In genomic region chr2:74441111-74441689, GRCh38 we compare ENCODE assay signal across 6 cellular contexts. TPM values are rescaled to one million over a fixed set of nuclear protein-coding genes. Genes with fewer than 3 reads are reported as not detected.
DNase-seq lines count a peak whose midpoint lies in the region; ATAC-seq, FAIRE-seq and TF ChIP-seq lines count a peak whose summit lies in the region.

No MANE protein-coding gene starts in this region.

- H3K4me3 Mint-ChIP-seq in natural killer cell: peak overlapping the region; percentile 88

- H4K20me1 ChIP-seq in GM23248 (ENCODE audit: insufficient read depth) (no peaks in the 10 kb centered on the region), K562 (replicated peaks; ENCODE audit: control insufficient read depth, insufficient read depth, low read length) (no peaks in the 10 kb centered on the region)

- H3K4me1 ChIP-seq in GM23248 (ENCODE audit: insufficient read depth): peaks cover 4% of the 10 kb centered on the region; the same call in 1 of the 2 replicates
- peaks cover 22 to 42% of the 10 kb centered on the region in 2 experiments; a peak in 4 of 5 replicates for H3K4me1 ChIP-seq in K562 (replicated peaks in 1 of 2; ENCODE audit: control insufficient read depth in 2 of 2, insufficient read depth in 2 of 2, low read length in 2 of 2)

- H3K9me1 ChIP-seq in K562 (ENCODE audit: control insufficient read depth, insufficient read depth, low read length): no peaks in the 10 kb centered on the region

- DNase-seq in GM23248 (no peak), K562 (ENCODE audit: extremely low read depth in 1 of 4, low spot score in 3 of 4) (no peak), natural killer cell (no peak)
- DNase-seq in activated effector memory CD4-positive, alpha-beta T cell treated with anti-CD3 and anti-CD28 coated beads, Interleukin-2, amount 50 U/mL, for 16 hours: no peak

- no peaks in the 10 kb centered on the region for H3K27me3 ChIP-seq in GM23248 (replicated peaks; ENCODE audit: insufficient read depth)
- H3K27me3 ChIP-seq in K562 (ENCODE audit: control insufficient read depth in 2 of 2, insufficient read depth in 2 of 2, low read length in 2 of 2): no peaks in the 10 kb centered on the region

- H3K79me2 ChIP-seq in GM23248 (ENCODE audit: insufficient read depth) (peaks cover 32% of the 10 kb centered on the region), K562 (ENCODE audit: control insufficient read depth, insufficient read depth, low read length) (no peaks in the 10 kb centered on the region)

- H3K9me2 ChIP-seq in GM23248 (ENCODE audit: insufficient read depth): no peaks in the 10 kb centered on the region

- TF ChIP-seq CTCF in K562 (IDR thresholded peaks at IDR 0.05 in 2 of 3, conservative IDR thresholded peaks at IDR 0.05 in 1 of 3; ENCODE audit: insufficient read depth in 2 of 3, low read depth in 1 of 3, low read length in 3 of 3) (no peak), natural killer cell (IDR thresholded peaks at IDR 0.05) (no peak)

- peaks cover 27 to 38% of the 10 kb centered on the region in 2 donors for H3K4me1 Mint-ChIP-seq in natural killer cell

- H3K36me3 ChIP-seq in GM23248 (ENCODE audit: low read depth): no peaks in the 10 kb centered on the region
- no peaks in the 10 kb centered on the region for H3K36me3 ChIP-seq in K562 (ENCODE audit: control insufficient read depth, insufficient read depth, low read length)

- peaks cover 0 to 14% of the 10 kb centered on the region in 2 donors for H3K27me3 Mint-ChIP-seq in natural killer cell (ENCODE audit: low read depth in 2 of 2)

- H3K27ac Mint-ChIP-seq in natural killer cell: peak overlapping the region; percentile 27 to 28

- CTCF ChIA-PET in K562 (lab: Yijun Ruan, JAX; ENCODE audit: low intra/inter-chr PET ratio): no interaction called here

- peak overlapping the region; percentile 86 for H2AFZ ChIP-seq in GM23248
- peak overlapping the region; percentile 98 for H2AFZ ChIP-seq in K562 (ENCODE audit: low read depth, low read length)

- H3K9me3 Mint-ChIP-seq in natural killer cell: no peaks in the 10 kb centered on the region

- H3K4me2 ChIP-seq in GM23248 (ENCODE audit: unreplicated experiment) (peak overlapping the region; percentile 93), K562 (ENCODE audit: insufficient read depth, low read length) (peak overlapping the region; percentile 87; the same call in 1 of the 2 replicates)

- 18 to 22% methylated on average over 35 of the region's 35 CpGs for WGBS in GM23248 (ENCODE audit: low coverage in 1 of 2, low lambda C conversion rate in 2 of 2, missing lambda C conversion rate in 2 of 2), 2 experiments
- WGBS in K562 (ENCODE audit: insufficient coverage, low coverage, missing lambda C conversion rate): 95% methylated on average over 17 of the region's 35 CpGs

- H3K4me3 ChIP-seq in GM23248: peak overlapping the region; percentile 79; the same call in 1 of the 2 replicates
- H3K4me3 ChIP-seq in K562: no peak overlapping the region

- H3K27ac ChIP-seq in GM23248 (no peak overlapping the region), K562 (ENCODE audit: extremely low read depth, low read depth, low read length) (peak overlapping the region; percentile 71; the same call in 2 of the 3 replicates)

- POLR2A ChIA-PET in K562 (lab: Yijun Ruan, JAX): interaction anchor here (0.6 to 1.6 kb wide), 3 partner anchors 13 to 143 kb away, joined by 3 to 7 read pairs (median 5); no protein-coding TSS in a partner anchor

- intact Hi-C loops in K562 (cut with micrococcal nuclease) (no loop called here), natural killer cell (cut with micrococcal nuclease) (loop anchor here (1.0 kb wide), 1 partner anchor 11 kb away; no protein-coding TSS in a partner anchor)

- in situ Hi-C loops in GM23248 (cut with MboI) (no loop called here), K562 (cut with MboI) (no loop called here)

- no peak for ATAC-seq in K562
- ATAC-seq in natural killer cell: peak in 2 of 3 donors; percentile 52 to 68
- ATAC-seq in GM19452 (IDR thresholded peaks at IDR 0.05; ENCODE audit: unreplicated experiment): no peak
- ATAC-seq in HG03108 (IDR thresholded peaks at IDR 0.05; ENCODE audit: unreplicated experiment): no peak

- BruUV-seq in K562 (replicated peaks; lab: Mats Ljungman, UMichigan): no TSS peak

- 0 out of 2 replicates have a peak, but pooled peaks cover 4% of the 10 kb centered on the region for H3F3A ChIP-seq in GM23248 (ENCODE audit: insufficient read depth)

- peak overlapping the region; percentile 79 for H3K9ac ChIP-seq in GM23248
- H3K9ac ChIP-seq in K562 (ENCODE audit: insufficient read depth in 1 of 2, low read depth in 2 of 2, low read length in 2 of 2): peak overlapping the region; percentile 65 to 94

- FAIRE-seq in K562 (lab: Jason Lieb, UNC): no peak

- no peak for TF ChIP-seq POLR2A in K562 (conservative IDR thresholded peaks at IDR 0.05)

- H3K9me3 ChIP-seq in GM23248 (ENCODE audit: low read depth) (no peaks in the 10 kb centered on the region), K562 (replicated peaks; ENCODE audit: control insufficient read depth, insufficient read depth, low read depth, low read length) (no peaks in the 10 kb centered on the region)

- no peak for TF ChIP-seq EP300 in K562 (IDR thresholded peaks at IDR 0.05; ENCODE audit: low read length)

- no peak for TF ChIP-seq RAD21 in K562 (CRISPR knock-in tag; conservative IDR thresholded peaks at IDR 0.05 in 1 of 2, IDR thresholded peaks at IDR 0.05 in 1 of 2)

- no peaks in the 10 kb centered on the region for H3K36me3 Mint-ChIP-seq in natural killer cell

RNA-seq across cellular contexts. Expression of gene RTKN, which starts 0.5 kb away (rescaled TPM):
- total RNA-seq in GM23248 (2014; rRNA removed; shearing (Covaris generic)): 13.5 and 17.5 TPM in 2 replicates
- polyA plus RNA-seq in GM23248 (2016; fragmentation: Nextera tagmentation; extraction: Ambion mirVana) (13.0 and 14.5 TPM in 2 replicates), K562 (2011; rRNA removed) (2.7 and 3.6 TPM in 2 replicates), K562 (2014; fragmentation: Illumina TruSeq; extraction: Trizol) (3.7 and 5.0 TPM in 2 replicates), K562 (2014; fragmentation: Nextera tagmentation; extraction: Ambion mirVana) (under 1 TPM; 0.14 to 0.22 TPM), K562 (2014; rRNA removed) (3.7 and 4.9 TPM in 2 replicates)
- total RNA-seq in K562 (2011; cell fraction: chromatin; rRNA removed; ENCODE audit: low replicate concordance): 18.5 and 26.2 TPM in 2 replicates
- 17.4 and 18.7 TPM in 2 replicates for total RNA-seq in K562 (2011; cell fraction: nucleolus; rRNA removed)
- total RNA-seq in K562 (2011; cell fraction: nucleoplasm; rRNA removed): 15.6 and 20.5 TPM in 2 replicates
- total RNA-seq in K562 (2014; rRNA removed) (6.1 and 6.7 TPM in 2 replicates), K562 (2014; rRNA removed; fragmentation: Illumina TruSeq; extraction: Trizol) (1.9 and 2.6 TPM in 2 replicates), K562 (2015; rRNA removed; fragmentation: Illumina TruSeq; extraction: Trizol) (2.1 and 3.6 TPM in 2 replicates), K562 (2021) (6.8 and 6.9 TPM in 2 replicates), natural killer cell (10 to 100 TPM; 11.0 to 26.5 (median 15.1) TPM)
- 2.7 and 4.9 TPM in 2 replicates for polyA plus RNA-seq in K562 (2011; cell fraction: cytosol; rRNA removed)
- 21.0 and 31.3 TPM in 2 replicates for polyA plus RNA-seq in K562 (2011; cell fraction: nucleus; rRNA removed)
- polyA plus RNA-seq in K562 (2012): 4.8 and 6.7 TPM in 2 replicates
- 2.1 and 2.5 TPM in 2 replicates for polyA minus RNA-seq in K562 (2011; rRNA and poly(A)+ RNA removed)
- polyA minus RNA-seq in K562 (2011; cell fraction: cytosol; rRNA and poly(A)+ RNA removed): 2.4 and 2.9 TPM in 2 replicates
- polyA minus RNA-seq in K562 (2011; cell fraction: nucleus; rRNA and poly(A)+ RNA removed): 8.8 and 11.4 TPM in 2 replicates

RNA-seq across cellular contexts. Expression of gene INO80B, which starts 13.7 kb away (rescaled TPM):
- total RNA-seq in GM23248 (2014; rRNA removed; shearing (Covaris generic)): 10.9 and 32.5 TPM in 2 replicates
- polyA plus RNA-seq in GM23248 (2016; fragmentation: Nextera tagmentation; extraction: Ambion mirVana): 3.8 and 4.9 TPM in 2 replicates
- 23.9 and 33.5 TPM in 2 replicates for total RNA-seq in K562 (2011; cell fraction: chromatin; rRNA removed; ENCODE audit: low replicate concordance)
- 19.1 and 19.8 TPM in 2 replicates for total RNA-seq in K562 (2011; cell fraction: nucleolus; rRNA removed)
- total RNA-seq in K562 (2011; cell fraction: nucleoplasm; rRNA removed): 14.8 and 21.1 TPM in 2 replicates
- 9.0 and 14.3 TPM in 2 replicates for total RNA-seq in K562 (2014; rRNA removed)
- total RNA-seq in K562 (2014; rRNA removed; fragmentation: Illumina TruSeq; extraction: Trizol): 17.1 and 17.9 TPM in 2 replicates
- 9.9 and 10.6 TPM in 2 replicates for total RNA-seq in K562 (2015; rRNA removed; fragmentation: Illumina TruSeq; extraction: Trizol)
- 18.4 and 22.6 TPM in 2 replicates for total RNA-seq in K562 (2021)
- polyA plus RNA-seq in K562 (2011; rRNA removed): 5.9 and 8.9 TPM in 2 replicates
- 1.9 and 5.8 TPM in 2 replicates for polyA plus RNA-seq in K562 (2011; cell fraction: cytosol; rRNA removed)
- 33.7 and 52.6 TPM in 2 replicates for polyA plus RNA-seq in K562 (2011; cell fraction: nucleus; rRNA removed)
- 11.7 and 21.7 TPM in 2 replicates for polyA plus RNA-seq in K562 (2012)
- 8.5 and 10.0 TPM in 2 replicates for polyA plus RNA-seq in K562 (2014; fragmentation: Illumina TruSeq; extraction: Trizol)
- polyA plus RNA-seq in K562 (2014; fragmentation: Nextera tagmentation; extraction: Ambion mirVana): under 1 TPM; 0.41 to 0.66 TPM
- 11.0 and 11.5 TPM in 2 replicates for polyA plus RNA-seq in K562 (2014; rRNA removed)
- 3.9 and 8.4 TPM in 2 replicates for polyA minus RNA-seq in K562 (2011; rRNA and poly(A)+ RNA removed)
- 0.95 TPM in 1 of 2 replicates, not detected in the other for polyA minus RNA-seq in K562 (2011; cell fraction: cytosol; rRNA and poly(A)+ RNA removed)
- 11.1 and 15.1 TPM in 2 replicates for polyA minus RNA-seq in K562 (2011; cell fraction: nucleus; rRNA and poly(A)+ RNA removed)
- total RNA-seq in natural killer cell: 10 to 100 TPM; 34.0 to 48.0 (median 37.7) TPM

RNA-seq across cellular contexts. Expression of gene WBP1, which starts 17.0 kb away (rescaled TPM):
- total RNA-seq in GM23248 (2014; rRNA removed; shearing (Covaris generic)): 37.9 and 58.7 TPM in 2 replicates
- polyA plus RNA-seq in GM23248 (2016; fragmentation: Nextera tagmentation; extraction: Ambion mirVana) (42.4 and 47.1 TPM in 2 replicates), K562 (2011; rRNA removed) (19.9 and 21.9 TPM in 2 replicates), K562 (2014; fragmentation: Illumina TruSeq; extraction: Trizol) (19.8 and 20.5 TPM in 2 replicates), K562 (2014; fragmentation: Nextera tagmentation; extraction: Ambion mirVana) (1 to 10 TPM; 1.9 to 2.1 TPM), K562 (2014; rRNA removed) (27.7 and 34.5 TPM in 2 replicates)
- 26.2 and 59.3 TPM in 2 replicates for total RNA-seq in K562 (2011; cell fraction: chromatin; rRNA removed; ENCODE audit: low replicate concordance)
- 35.9 and 44.2 TPM in 2 replicates for total RNA-seq in K562 (2011; cell fraction: nucleolus; rRNA removed)
- total RNA-seq in K562 (2011; cell fraction: nucleoplasm; rRNA removed): 43.1 and 47.5 TPM in 2 replicates
- total RNA-seq in K562 (2014; rRNA removed) (12.9 and 14.2 TPM in 2 replicates), K562 (2014; rRNA removed; fragmentation: Illumina TruSeq; extraction: Trizol) (6.8 and 9.0 TPM in 2 replicates), K562 (2015; rRNA removed; fragmentation: Illumina TruSeq; extraction: Trizol) (10.3 TPM in 2 replicates), K562 (2021) (21.4 and 21.5 TPM in 2 replicates), natural killer cell (10 to 100 TPM; 65.1 to 68.3 (median 65.4) TPM)
- 25.5 and 43.6 TPM in 2 replicates for polyA plus RNA-seq in K562 (2011; cell fraction: cytosol; rRNA removed)
- polyA plus RNA-seq in K562 (2011; cell fraction: nucleus; rRNA removed): 176 and 310 TPM in 2 replicates
- 25.5 and 36.8 TPM in 2 replicates for polyA plus RNA-seq in K562 (2012)
- polyA minus RNA-seq in K562 (2011; rRNA and poly(A)+ RNA removed): 5.8 and 7.0 TPM in 2 replicates
- 3.4 and 5.9 TPM in 2 replicates for polyA minus RNA-seq in K562 (2011; cell fraction: cytosol; rRNA and poly(A)+ RNA removed)
- polyA minus RNA-seq in K562 (2011; cell fraction: nucleus; rRNA and poly(A)+ RNA removed): 17.2 and 23.6 TPM in 2 replicates

RNA-seq across cellular contexts. Expression of gene WDR54, which starts 19.7 kb away (rescaled TPM):
- 33.4 and 45.0 TPM in 2 replicates for total RNA-seq in GM23248 (2014; rRNA removed; shearing (Covaris generic))
- polyA plus RNA-seq in GM23248 (2016; fragmentation: Nextera tagmentation; extraction: Ambion mirVana) (50.8 and 53.3 TPM in 2 replicates), K562 (2011; rRNA removed) (15.2 and 16.6 TPM in 2 replicates), K562 (2014; fragmentation: Illumina TruSeq; extraction: Trizol) (6.3 and 6.4 TPM in 2 replicates), K562 (2014; fragmentation: Nextera tagmentation; extraction: Ambion mirVana) (1 to 10 TPM; 9.3 to 9.6 TPM), K562 (2014; rRNA removed) (7.4 and 11.0 TPM in 2 replicates)
- 7.3 and 16.7 TPM in 2 replicates for total RNA-seq in K562 (2011; cell fraction: chromatin; rRNA removed; ENCODE audit: low replicate concordance)
- 13.2 and 18.3 TPM in 2 replicates for total RNA-seq in K562 (2011; cell fraction: nucleolus; rRNA removed)
- 12.5 and 14.7 TPM in 2 replicates for total RNA-seq in K562 (2011; cell fraction: nucleoplasm; rRNA removed)
- total RNA-seq in K562 (2014; rRNA removed) (6.2 and 8.7 TPM in 2 replicates), K562 (2014; rRNA removed; fragmentation: Illumina TruSeq; extraction: Trizol) (4.1 and 5.4 TPM in 2 replicates), K562 (2015; rRNA removed; fragmentation: Illumina TruSeq; extraction: Trizol) (4.9 and 5.2 TPM in 2 replicates), K562 (2021) (8.3 and 9.4 TPM in 2 replicates), natural killer cell (10 to 100 TPM; 28.0 to 35.3 (median 28.0) TPM)
- 25.8 and 38.2 TPM in 2 replicates for polyA plus RNA-seq in K562 (2011; cell fraction: cytosol; rRNA removed)
- polyA plus RNA-seq in K562 (2011; cell fraction: nucleus; rRNA removed): 21.3 and 28.0 TPM in 2 replicates
- 19.0 and 19.9 TPM in 2 replicates for polyA plus RNA-seq in K562 (2012)
- polyA minus RNA-seq in K562 (2011; rRNA and poly(A)+ RNA removed): 9.9 and 12.0 TPM in 2 replicates
- 10.9 and 13.3 TPM in 2 replicates for polyA minus RNA-seq in K562 (2011; cell fraction: cytosol; rRNA and poly(A)+ RNA removed)
- 6.1 and 8.8 TPM in 2 replicates for polyA minus RNA-seq in K562 (2011; cell fraction: nucleus; rRNA and poly(A)+ RNA removed)

RNA-seq across cellular contexts. Expression of gene C2orf81, which starts 19.8 kb away (rescaled TPM):
- total RNA-seq in GM23248 (2014; rRNA removed; shearing (Covaris generic)): 1.6 and 3.5 TPM in 2 replicates
- polyA plus RNA-seq in GM23248 (2016; fragmentation: Nextera tagmentation; extraction: Ambion mirVana) (6.0 TPM in 2 replicates), K562 (2011; rRNA removed) (0.07 TPM in 1 of 2 replicates, not detected in the other), K562 (2014; fragmentation: Illumina TruSeq; extraction: Trizol) (0.06 TPM in 1 of 2 replicates, not detected in the other), K562 (2014; fragmentation: Nextera tagmentation; extraction: Ambion mirVana) (not detected), K562 (2014; rRNA removed) (not detected in 2 replicates)
- 0.32 TPM in 1 of 2 replicates, not detected in the other for total RNA-seq in K562 (2011; cell fraction: chromatin; rRNA removed; ENCODE audit: low replicate concordance)
- total RNA-seq in K562 (2011; cell fraction: nucleolus; rRNA removed): 0.33 TPM in 1 of 2 replicates, not detected in the other
- not detected in 2 replicates for total RNA-seq in K562 (2011; cell fraction: nucleoplasm; rRNA removed)
- total RNA-seq in K562 (2014; rRNA removed) (0.04 TPM in 1 of 2 replicates, not detected in the other), K562 (2014; rRNA removed; fragmentation: Illumina TruSeq; extraction: Trizol) (not detected in 2 replicates), K562 (2015; rRNA removed; fragmentation: Illumina TruSeq; extraction: Trizol) (not detected in 2 replicates), K562 (2021) (0.22 TPM in 1 of 2 replicates, not detected in the other), natural killer cell (1 to 10 TPM; 1.7 to 3.2 (median 1.7) TPM)
- 0.03 and 0.24 TPM in 2 replicates for polyA plus RNA-seq in K562 (2011; cell fraction: cytosol; rRNA removed)
- 0.15 and 0.26 TPM in 2 replicates for polyA plus RNA-seq in K562 (2011; cell fraction: nucleus; rRNA removed)
- polyA plus RNA-seq in K562 (2012): 0.14 and 0.47 TPM in 2 replicates
- polyA minus RNA-seq in K562 (2011; rRNA and poly(A)+ RNA removed): not detected in 2 replicates
- not detected in 2 replicates for polyA minus RNA-seq in K562 (2011; cell fraction: cytosol; rRNA and poly(A)+ RNA removed)
- polyA minus RNA-seq in K562 (2011; cell fraction: nucleus; rRNA and poly(A)+ RNA removed): 0.27 TPM in 1 of 2 replicates, not detected in the other

Comparison
In these comparisons a context has a peak if more than half of its experiments do, and no peak if none do; other contexts are left out.
1. ATAC-seq: peak in natural killer cell (2 of 3); none in K562 (single experiment), GM19452 (single experiment) and HG03108 (single experiment).